1 cellular context compared by ENCODE assay signal in the genomic region with DNA sequence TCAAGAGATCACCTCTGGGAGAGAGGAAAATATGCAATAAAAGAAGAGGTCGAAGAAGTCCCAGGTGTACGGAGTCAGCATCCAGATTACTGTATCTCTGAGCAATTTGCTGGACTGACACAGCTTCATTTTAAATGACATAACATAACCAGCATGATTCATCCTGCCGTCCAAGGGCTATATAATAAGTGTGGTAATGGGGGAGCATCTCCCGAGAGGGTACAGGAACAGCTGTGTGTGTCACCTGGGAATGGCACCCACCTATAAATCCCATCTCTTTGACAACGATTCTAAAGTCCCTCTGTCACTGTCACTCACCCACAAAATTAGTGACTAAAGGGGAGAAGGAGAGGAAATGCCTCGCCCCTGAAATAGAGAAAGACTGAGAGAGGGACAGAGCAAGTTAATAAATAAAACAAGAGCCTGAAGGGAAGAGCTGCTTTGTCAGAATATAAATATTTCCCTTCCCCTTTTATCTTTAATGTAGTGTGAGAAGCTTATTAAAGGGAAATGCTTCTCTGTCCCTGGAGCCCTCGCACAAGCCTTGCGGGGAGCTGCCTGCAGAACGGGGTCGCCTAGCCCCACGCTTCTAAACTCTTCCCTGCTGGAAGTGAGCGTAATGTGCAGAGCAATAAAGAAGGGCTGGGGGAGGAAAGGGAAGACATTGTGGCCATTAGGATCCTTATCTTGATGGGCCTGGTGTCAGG.
TF ChIP-seq lines count a peak whose summit lies in the region.

No MANE protein-coding gene starts in this region.

TF ChIP-seq in GM23338, 12 proteins besides CTCF, POLR2A, EP300 and RAD21 (continued from another document):
- TF ChIP-seq, protein P1, sequence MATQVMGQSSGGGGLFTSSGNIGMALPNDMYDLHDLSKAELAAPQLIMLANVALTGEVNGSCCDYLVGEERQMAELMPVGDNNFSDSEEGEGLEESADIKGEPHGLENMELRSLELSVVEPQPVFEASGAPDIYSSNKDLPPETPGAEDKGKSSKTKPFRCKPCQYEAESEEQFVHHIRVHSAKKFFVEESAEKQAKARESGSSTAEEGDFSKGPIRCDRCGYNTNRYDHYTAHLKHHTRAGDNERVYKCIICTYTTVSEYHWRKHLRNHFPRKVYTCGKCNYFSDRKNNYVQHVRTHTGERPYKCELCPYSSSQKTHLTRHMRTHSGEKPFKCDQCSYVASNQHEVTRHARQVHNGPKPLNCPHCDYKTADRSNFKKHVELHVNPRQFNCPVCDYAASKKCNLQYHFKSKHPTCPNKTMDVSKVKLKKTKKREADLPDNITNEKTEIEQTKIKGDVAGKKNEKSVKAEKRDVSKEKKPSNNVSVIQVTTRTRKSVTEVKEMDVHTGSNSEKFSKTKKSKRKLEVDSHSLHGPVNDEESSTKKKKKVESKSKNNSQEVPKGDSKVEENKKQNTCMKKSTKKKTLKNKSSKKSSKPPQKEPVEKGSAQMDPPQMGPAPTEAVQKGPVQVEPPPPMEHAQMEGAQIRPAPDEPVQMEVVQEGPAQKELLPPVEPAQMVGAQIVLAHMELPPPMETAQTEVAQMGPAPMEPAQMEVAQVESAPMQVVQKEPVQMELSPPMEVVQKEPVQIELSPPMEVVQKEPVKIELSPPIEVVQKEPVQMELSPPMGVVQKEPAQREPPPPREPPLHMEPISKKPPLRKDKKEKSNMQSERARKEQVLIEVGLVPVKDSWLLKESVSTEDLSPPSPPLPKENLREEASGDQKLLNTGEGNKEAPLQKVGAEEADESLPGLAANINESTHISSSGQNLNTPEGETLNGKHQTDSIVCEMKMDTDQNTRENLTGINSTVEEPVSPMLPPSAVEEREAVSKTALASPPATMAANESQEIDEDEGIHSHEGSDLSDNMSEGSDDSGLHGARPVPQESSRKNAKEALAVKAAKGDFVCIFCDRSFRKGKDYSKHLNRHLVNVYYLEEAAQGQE (IDR thresholded peaks at IDR 0.05; ENCODE audit: unreplicated experiment): no peak
- TF ChIP-seq, protein P2, sequence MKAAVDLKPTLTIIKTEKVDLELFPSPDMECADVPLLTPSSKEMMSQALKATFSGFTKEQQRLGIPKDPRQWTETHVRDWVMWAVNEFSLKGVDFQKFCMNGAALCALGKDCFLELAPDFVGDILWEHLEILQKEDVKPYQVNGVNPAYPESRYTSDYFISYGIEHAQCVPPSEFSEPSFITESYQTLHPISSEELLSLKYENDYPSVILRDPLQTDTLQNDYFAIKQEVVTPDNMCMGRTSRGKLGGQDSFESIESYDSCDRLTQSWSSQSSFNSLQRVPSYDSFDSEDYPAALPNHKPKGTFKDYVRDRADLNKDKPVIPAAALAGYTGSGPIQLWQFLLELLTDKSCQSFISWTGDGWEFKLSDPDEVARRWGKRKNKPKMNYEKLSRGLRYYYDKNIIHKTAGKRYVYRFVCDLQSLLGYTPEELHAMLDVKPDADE (IDR thresholded peaks at IDR 0.05): no peak
- TF ChIP-seq CREB1 (CRISPR knock-in tag; IDR thresholded peaks at IDR 0.05; ENCODE audit: low read depth): no peak
- TF ChIP-seq ZNF331 (CRISPR knock-in tag; IDR thresholded peaks at IDR 0.05; ENCODE audit: low read depth): no peak
- no peak for TF ChIP-seq POLR2AphosphoS5 (IDR thresholded peaks at IDR 0.05; ENCODE audit: low read depth)
- TF ChIP-seq, protein P3, sequence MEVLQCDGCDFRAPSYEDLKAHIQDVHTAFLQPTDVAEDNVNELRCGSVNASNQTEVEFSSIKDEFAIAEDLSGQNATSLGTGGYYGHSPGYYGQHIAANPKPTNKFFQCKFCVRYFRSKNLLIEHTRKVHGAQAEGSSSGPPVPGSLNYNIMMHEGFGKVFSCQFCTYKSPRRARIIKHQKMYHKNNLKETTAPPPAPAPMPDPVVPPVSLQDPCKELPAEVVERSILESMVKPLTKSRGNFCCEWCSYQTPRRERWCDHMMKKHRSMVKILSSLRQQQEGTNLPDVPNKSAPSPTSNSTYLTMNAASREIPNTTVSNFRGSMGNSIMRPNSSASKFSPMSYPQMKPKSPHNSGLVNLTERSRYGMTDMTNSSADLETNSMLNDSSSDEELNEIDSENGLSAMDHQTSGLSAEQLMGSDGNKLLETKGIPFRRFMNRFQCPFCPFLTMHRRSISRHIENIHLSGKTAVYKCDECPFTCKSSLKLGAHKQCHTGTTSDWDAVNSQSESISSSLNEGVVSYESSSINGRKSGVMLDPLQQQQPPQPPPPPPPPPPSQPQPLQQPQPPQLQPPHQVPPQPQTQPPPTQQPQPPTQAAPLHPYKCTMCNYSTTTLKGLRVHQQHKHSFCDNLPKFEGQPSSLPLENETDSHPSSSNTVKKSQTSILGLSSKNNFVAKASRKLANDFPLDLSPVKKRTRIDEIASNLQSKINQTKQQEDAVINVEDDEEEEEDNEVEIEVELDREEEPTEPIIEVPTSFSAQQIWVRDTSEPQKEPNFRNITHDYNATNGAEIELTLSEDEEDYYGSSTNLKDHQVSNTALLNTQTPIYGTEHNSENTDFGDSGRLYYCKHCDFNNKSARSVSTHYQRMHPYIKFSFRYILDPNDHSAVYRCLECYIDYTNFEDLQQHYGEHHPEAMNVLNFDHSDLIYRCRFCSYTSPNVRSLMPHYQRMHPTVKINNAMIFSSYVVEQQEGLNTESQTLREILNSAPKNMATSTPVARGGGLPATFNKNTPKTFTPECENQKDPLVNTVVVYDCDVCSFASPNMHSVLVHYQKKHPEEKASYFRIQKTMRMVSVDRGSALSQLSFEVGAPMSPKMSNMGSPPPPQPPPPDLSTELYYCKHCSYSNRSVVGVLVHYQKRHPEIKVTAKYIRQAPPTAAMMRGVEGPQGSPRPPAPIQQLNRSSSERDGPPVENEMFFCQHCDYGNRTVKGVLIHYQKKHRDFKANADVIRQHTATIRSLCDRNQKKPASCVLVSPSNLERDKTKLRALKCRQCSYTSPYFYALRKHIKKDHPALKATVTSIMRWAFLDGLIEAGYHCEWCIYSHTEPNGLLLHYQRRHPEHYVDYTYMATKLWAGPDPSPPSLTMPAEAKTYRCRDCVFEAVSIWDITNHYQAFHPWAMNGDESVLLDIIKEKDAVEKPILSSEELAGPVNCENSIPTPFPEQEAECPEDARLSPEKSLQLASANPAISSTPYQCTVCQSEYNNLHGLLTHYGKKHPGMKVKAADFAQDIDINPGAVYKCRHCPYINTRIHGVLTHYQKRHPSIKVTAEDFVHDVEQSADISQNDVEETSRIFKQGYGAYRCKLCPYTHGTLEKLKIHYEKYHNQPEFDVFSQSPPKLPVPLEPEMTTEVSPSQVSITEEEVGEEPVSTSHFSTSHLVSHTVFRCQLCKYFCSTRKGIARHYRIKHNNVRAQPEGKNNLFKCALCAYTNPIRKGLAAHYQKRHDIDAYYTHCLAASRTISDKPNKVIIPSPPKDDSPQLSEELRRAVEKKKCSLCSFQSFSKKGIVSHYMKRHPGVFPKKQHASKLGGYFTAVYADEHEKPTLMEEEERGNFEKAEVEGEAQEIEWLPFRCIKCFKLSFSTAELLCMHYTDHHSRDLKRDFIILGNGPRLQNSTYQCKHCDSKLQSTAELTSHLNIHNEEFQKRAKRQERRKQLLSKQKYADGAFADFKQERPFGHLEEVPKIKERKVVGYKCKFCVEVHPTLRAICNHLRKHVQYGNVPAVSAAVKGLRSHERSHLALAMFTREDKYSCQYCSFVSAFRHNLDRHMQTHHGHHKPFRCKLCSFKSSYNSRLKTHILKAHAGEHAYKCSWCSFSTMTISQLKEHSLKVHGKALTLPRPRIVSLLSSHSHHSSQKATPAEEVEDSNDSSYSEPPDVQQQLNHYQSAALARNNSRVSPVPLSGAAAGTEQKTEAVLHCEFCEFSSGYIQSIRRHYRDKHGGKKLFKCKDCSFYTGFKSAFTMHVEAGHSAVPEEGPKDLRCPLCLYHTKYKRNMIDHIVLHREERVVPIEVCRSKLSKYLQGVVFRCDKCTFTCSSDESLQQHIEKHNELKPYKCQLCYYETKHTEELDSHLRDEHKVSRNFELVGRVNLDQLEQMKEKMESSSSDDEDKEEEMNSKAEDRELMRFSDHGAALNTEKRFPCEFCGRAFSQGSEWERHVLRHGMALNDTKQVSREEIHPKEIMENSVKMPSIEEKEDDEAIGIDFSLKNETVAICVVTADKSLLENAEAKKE (CRISPR knock-in tag; IDR thresholded peaks at IDR 0.05): no peak
- no peak for TF ChIP-seq STAT1 (IDR thresholded peaks at IDR 0.05; ENCODE audit: unreplicated experiment)
